In the genomic region with DNA sequence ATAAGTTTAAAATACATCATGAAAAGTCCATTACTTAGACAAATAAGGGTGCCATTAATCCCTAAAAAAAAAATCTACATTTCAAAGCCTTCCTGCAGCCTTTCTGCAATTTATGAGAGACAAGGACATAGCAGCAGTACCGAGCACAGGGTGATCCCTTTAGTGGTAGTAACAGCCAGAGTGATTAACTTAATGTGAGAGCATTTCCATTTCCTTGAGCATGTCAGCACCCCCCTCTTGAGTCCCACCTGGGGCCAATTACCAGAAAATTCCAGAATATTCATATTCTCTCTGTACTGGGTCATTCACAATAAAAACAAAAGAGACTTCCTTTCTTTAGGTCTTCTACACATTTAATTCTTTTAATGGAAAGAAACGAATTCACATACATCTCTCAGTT, we compare ENCODE assay signal across 27 cellular contexts.
"Had no signal": no experiment of that assay in that cellular context is flagged by ENCODE, and none has a peak within 500 bp of the region (broad histone marks: within the 10 kb centered on the region; RNA-seq: fewer than 3 reads in every experiment).

No MANE protein-coding gene starts in this region.

- ATAC-seq: activated CD8-positive, alpha-beta T cell treated with anti-CD3 and anti-CD28 coated beads, Interleukin-2, amount 10 ng/mL, durations not matched to agents 7 days and 5 days; activated naive CD8-positive, alpha-beta T cell treated with anti-CD3 and anti-CD28 coated beads, Interleukin-2, amount 50 U/mL, for 24 hours; left lung; naive thymus-derived CD8-positive, alpha-beta T cell; stimulated activated naive CD8-positive, alpha-beta T cell treated with anti-CD3 and anti-CD28 coated beads, Interleukin-15, Interleukin-2, amounts not matched to agents 100 U/mL and 50 U/mL, for 24 hours; T-cell had no signal

- H3K36me3 ChIP-seq: left lung, sigmoid colon, spleen, thyroid gland had no signal

- H3K4me3 Mint-ChIP-seq: activated CD8-positive, alpha-beta T cell treated with anti-CD3 and anti-CD28 coated beads, Interleukin-2, amount 10 ng/mL, durations not matched to agents 7 days and 5 days; activated naive CD8-positive, alpha-beta T cell treated with anti-CD3 and anti-CD28 coated beads, Interleukin-2, amount 50 U/mL, for 24 hours; activated T-helper 1 cell treated with anti-CD3 and anti-CD28 coated beads, Interleukin-12 subunit alpha, Interleukin-12 subunit beta, Interleukin-2, Interleukin-4 antibody, amounts not matched to agents 30 ng/mL and 10 ng/mL and 1 ng/mL, durations not matched to agents 14 hours and 24 hours and 36 hours; brain; dendritic cell treated with granulocyte-macrophage colony-stimulating factor and Interleukin-4, amounts not matched to agents 40 ng/mL and 50 ng/mL, for 4 days; naive thymus-derived CD8-positive, alpha-beta T cell; T-cell; T-helper 2 cell treated with Interferon-gamma antibody and Interleukin-4, amounts not matched to agents 5 μg/mL and 100 μg/mL, for 36 hours had no signal

- H3K27ac Mint-ChIP-seq: activated CD8-positive, alpha-beta T cell treated with anti-CD3 and anti-CD28 coated beads, Interleukin-2, amount 10 ng/mL, durations not matched to agents 7 days and 5 days; activated naive CD8-positive, alpha-beta T cell treated with anti-CD3 and anti-CD28 coated beads, Interleukin-2, amount 50 U/mL, for 24 hours; activated T-helper 1 cell treated with anti-CD3 and anti-CD28 coated beads, Interleukin-12 subunit alpha, Interleukin-12 subunit beta, Interleukin-2, Interleukin-4 antibody, amounts not matched to agents 30 ng/mL and 10 ng/mL and 1 ng/mL, durations not matched to agents 14 hours and 24 hours and 36 hours; brain; dendritic cell treated with granulocyte-macrophage colony-stimulating factor and Interleukin-4, amounts not matched to agents 40 ng/mL and 50 ng/mL, for 4 days; naive thymus-derived CD8-positive, alpha-beta T cell; progenitor cell of endocrine pancreas; T-cell; T-helper 2 cell treated with Interferon-gamma antibody and Interleukin-4, amounts not matched to agents 5 μg/mL and 100 μg/mL, for 36 hours had no signal

- H3K9me3 ChIP-seq: thyroid gland had no signal

- H3K4me1 ChIP-seq: spleen had no signal

- H3K27me3 Mint-ChIP-seq: brain; dendritic cell treated with granulocyte-macrophage colony-stimulating factor and Interleukin-4, amounts not matched to agents 40 ng/mL and 50 ng/mL, for 4 days; progenitor cell of endocrine pancreas had no signal

- H3K4me3 ChIP-seq: hepatocyte, left lung, lung, sigmoid colon, spleen, thyroid gland had no signal

- H3K27me3 ChIP-seq: hepatocyte, left lung, sigmoid colon, spleen, thyroid gland had no signal

- H3K36me3 Mint-ChIP-seq: T-cell had no signal

- DNase-seq: activated CD4-positive, alpha-beta T cell treated with anti-CD3 and anti-CD28 coated beads for 1 hour; activated CD4-positive, alpha-beta T cell treated with anti-CD3 and anti-CD28 coated beads, Interleukin-2, amount 50 U/mL, for 1 hour; activated CD8-positive, alpha-beta T cell treated with anti-CD3 and anti-CD28 coated beads, Interleukin-2, amount 10 ng/mL, durations not matched to agents 7 days and 5 days; activated gamma-delta T cell; activated naive CD4-positive, alpha-beta T cell treated with anti-CD3 and anti-CD28 coated beads, Interleukin-2, amount 50 U/mL, for 16 hours; activated naive CD8-positive, alpha-beta T cell treated with anti-CD3 and anti-CD28 coated beads, Interleukin-2, amount 50 U/mL, for 24 hours; anterior cingulate cortex; effector CD4-positive, alpha-beta T cell; glutamatergic neuron; kidney glomerular epithelial cell; left lung; naive thymus-derived CD8-positive, alpha-beta T cell; retina; sigmoid colon; spleen; stimulated activated CD4-positive, alpha-beta T cell treated with anti-CD3 and anti-CD28 coated beads, Interleukin-4, amount 100 ng/mL, for 24 hours; stimulated activated naive CD8-positive, alpha-beta T cell treated with anti-CD3 and anti-CD28 coated beads, Interleukin-15, Interleukin-2, amounts not matched to agents 100 U/mL and 50 U/mL, for 24 hours; substantia nigra; T-cell; thyroid gland had no signal
